In the genomic region with DNA sequence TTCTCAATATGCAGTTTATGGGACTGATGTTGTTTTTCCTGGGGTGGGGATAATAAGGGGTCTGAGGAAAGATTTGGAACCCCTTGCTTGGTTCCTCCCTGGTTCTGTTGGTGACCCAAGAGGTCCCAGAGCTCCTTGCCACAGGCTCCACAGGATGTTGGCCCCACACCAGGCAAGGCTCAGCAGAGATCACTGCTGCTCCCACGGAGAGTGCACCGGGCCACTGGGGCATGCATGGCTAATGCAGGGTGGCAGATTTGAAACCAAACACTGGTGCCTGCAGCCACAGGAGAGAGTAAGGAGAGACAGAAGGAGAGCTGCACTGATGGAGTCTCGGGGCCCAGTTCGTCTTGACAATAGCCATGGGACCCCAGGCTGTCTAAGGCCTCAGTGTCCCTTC, we compare ENCODE assay signal across 16 cellular contexts. TPM values are rescaled to one million over a fixed set of nuclear protein-coding genes. Genes with fewer than 3 reads are reported as not detected.
"Had no signal": no experiment of that assay in that cellular context is flagged by ENCODE, and none has a peak within 500 bp of the region (broad histone marks: within the 10 kb centered on the region; RNA-seq: fewer than 3 reads in every experiment).

No MANE protein-coding gene starts in this region.

- H3K9me3 ChIP-seq: neutrophil had no signal

- H3K36me3 ChIP-seq: cardiac muscle cell, neutrophil had no signal

- ATAC-seq: effector memory CD8-positive, alpha-beta T cell had no signal

- H3K4me1 ChIP-seq: parathyroid adenoma had no signal

- H3K4me3 ChIP-seq: cardiac muscle cell, skin epidermis had no signal

- H3K27ac ChIP-seq: cardiac muscle cell, epithelial cell of prostate, neutrophil had no signal

- DNase-seq: activated CD4-positive, alpha-beta memory T cell treated with anti-CD3 and anti-CD28 coated beads, Interleukin-2, amount 10 ng/mL, durations not matched to agents 7 days and 5 days; activated CD4-positive, alpha-beta T cell treated with anti-CD3 and anti-CD28 coated beads for 4 hours; activated naive CD4-positive, alpha-beta T cell treated with anti-CD3 and anti-CD28 coated beads, Interleukin-2, amount 50 U/mL, for 16 hours; activated T-cell treated with anti-CD3 and anti-CD28 coated beads, Interleukin-2, amount 50 U/mL, for 24 hours; effector memory CD8-positive, alpha-beta T cell; hippocampal formation; kidney; naive B cell; SIG-M5; stimulated activated CD4-positive, alpha-beta T cell treated with anti-CD3 and anti-CD28 coated beads, Interleukin-4, amount 100 ng/mL, for 24 hours; stimulated activated naive CD4-positive, alpha-beta T cell had no signal

RNA-seq across cellular contexts. Expression of a gene that starts 2.5 kb away (rescaled TPM):
- total RNA-seq: activated CD4-positive, alpha-beta memory T cell treated with anti-CD3 and anti-CD28 coated beads, Interleukin-2, amount 10 ng/mL, durations not matched to agents 7 days and 5 days; cardiac muscle cell had no signal

RNA-seq across cellular contexts. Expression of a gene that starts 37.7 kb away (rescaled TPM):
- total RNA-seq: activated CD4-positive, alpha-beta memory T cell treated with anti-CD3 and anti-CD28 coated beads, Interleukin-2, amount 10 ng/mL, durations not matched to agents 7 days and 5 days had no signal
